8 cellular contexts compared by ENCODE assay signal in genomic region chr10:45727421-45727965, GRCh38. TPM values are rescaled to one million over a fixed set of nuclear protein-coding genes. Genes with fewer than 3 reads are reported as not detected.
DNase-seq lines count a peak whose midpoint lies in the region; ATAC-seq and TF ChIP-seq lines count a peak whose summit lies in the region.
"Not testable (repeated sequence)": the region's sequence is repeated elsewhere in the genome, so short reads cannot be mapped to it uniquely, and the experiment has no call there.

No MANE protein-coding gene starts in this region.

- DNase-seq in HCT116 (ENCODE audit: low read depth, low spot score); activated B cell treated with CpG ODN at 0.5 μM for 24 hours; iPS DF 6.9 (ENCODE audit: low read depth, low spot score); osteoblast (ENCODE audit: insufficient read length, low spot score, missing footprints); vagina (ENCODE audit: extremely low spot score in 2 of 2): not testable (repeated sequence)
- peak; percentile 4 for DNase-seq in cerebellar cortex (ENCODE audit: low spot score)

- peak overlapping the region; percentile 82 for H3K27ac Mint-ChIP-seq in activated B cell treated with CpG ODN at 0.5 μM for 24 hours

- ATAC-seq in GM18520 (IDR thresholded peaks at IDR 0.05; ENCODE audit: unreplicated experiment) (peak; percentile 26), HCT116 (peak; percentile 80), HG03469 (IDR thresholded peaks at IDR 0.05; ENCODE audit: unreplicated experiment) (peak; percentile 33), activated B cell treated with CpG ODN at 0.5 μM for 24 hours (ENCODE audit: low read depth) (peak; percentile 57)

- not testable (repeated sequence) for TF ChIP-seq RAD21 in HCT116 (IDR thresholded peaks at IDR 0.05; ENCODE audit: low read depth)

- WGBS in iPS DF 6.9 (ENCODE audit: insufficient coverage, insufficient read length) = no CpG with 5 or more reads among the region's 45 CpGs

- not testable (repeated sequence) for TF ChIP-seq POLR2A in HCT116 (IDR thresholded peaks at IDR 0.05; ENCODE audit: borderline replicate concordance, extremely low read depth, insufficient read depth, insufficient read length); vagina (IDR thresholded peaks at IDR 0.05)

- CTCF ChIA-PET in HCT116 (lab: Charles Lee) = not testable (repeated sequence)
- CTCF ChIA-PET in activated B cell treated with CpG ODN at 0.5 μM for 24 hours (lab: Charles Lee) = interaction anchor here (1.1 kb wide), 1 partner anchor 477 kb away, joined by 4 read pairs; no protein-coding TSS in a partner anchor

- not testable (repeated sequence) for H3K79me2 ChIP-seq in HCT116 (ENCODE audit: insufficient read depth, low read length); osteoblast (ENCODE audit: insufficient read depth, low read length)

- not testable (repeated sequence) for H3K27me3 ChIP-seq in HCT116 (ENCODE audit: insufficient read depth, low read length); iPS DF 6.9 (ENCODE audit: control insufficient read depth, insufficient read depth, low read length); osteoblast (ENCODE audit: insufficient read depth, low read length); vagina

- peak overlapping the region; percentile 86 for H3K4me3 Mint-ChIP-seq in activated B cell treated with CpG ODN at 0.5 μM for 24 hours

- intact Hi-C loops in HCT116 (cut with micrococcal nuclease); vagina (cut with DNase I): not testable (repeated sequence)
- intact Hi-C loops in activated B cell treated with CpG ODN at 0.5 μM for 24 hours (cut with micrococcal nuclease) = loop anchor here (5.0 kb wide), 2 partner anchors 265 to 475 kb away; no protein-coding TSS in a partner anchor

- BruUV-seq in HCT116 (replicated peaks; lab: Mats Ljungman, UMichigan) = not testable (repeated sequence)

- H3K27me3 Mint-ChIP-seq in activated B cell treated with CpG ODN at 0.5 μM for 24 hours = not testable (repeated sequence)

- H3K4me3 ChIP-seq in HCT116 (replicated peaks in 1 of 2; ENCODE audit: low read depth in 1 of 2, low read length in 2 of 2) = peak overlapping the region; percentile 53 to 65
- H3K4me3 ChIP-seq in iPS DF 6.9 (ENCODE audit: low read length) = peak overlapping the region; percentile 82; the same call in 1 of the 2 replicates
- H3K4me3 ChIP-seq in osteoblast (ENCODE audit: insufficient read depth, low read length) = peak overlapping the region; percentile 79
- H3K4me3 ChIP-seq in vagina = peak overlapping the region; percentile 61 to 75

- not testable (repeated sequence) for H3K36me3 ChIP-seq in HCT116 (ENCODE audit: control insufficient read depth in 1 of 2, insufficient read depth in 2 of 2, low read length in 2 of 2); iPS DF 6.9 (ENCODE audit: control insufficient read depth, insufficient read depth, low read length); osteoblast (ENCODE audit: insufficient read depth, low read length); vagina

- peaks cover 14% of the 10 kb centered on the region for H3K36me3 Mint-ChIP-seq in activated B cell treated with CpG ODN at 0.5 μM for 24 hours (ENCODE audit: low read depth)

- POLR2A ChIA-PET in HCT116 (lab: Charles Lee) = not testable (repeated sequence)
- POLR2A ChIA-PET in activated B cell treated with CpG ODN at 0.5 μM for 24 hours (lab: Charles Lee) = interaction anchor here (0.8 to 1.2 kb wide), 6 partner anchors 263 to 477 kb away, joined by 3 to 6 read pairs (median 4); no protein-coding TSS in a partner anchor

- H3K9me3 Mint-ChIP-seq in activated B cell treated with CpG ODN at 0.5 μM for 24 hours = not testable (repeated sequence)

- peak overlapping the region; percentile 60 for H3K9ac ChIP-seq in HCT116 (ENCODE audit: low read length)

- not testable (repeated sequence) for H3K4me1 ChIP-seq in HCT116 (ENCODE audit: control insufficient read depth in 1 of 2, insufficient read depth in 2 of 2, low read length in 2 of 2); iPS DF 6.9 (ENCODE audit: control insufficient read depth, insufficient read depth, low read length); osteoblast (ENCODE audit: insufficient read depth, low read length); vagina

- peak overlapping the region; percentile 78 for H3K4me2 ChIP-seq in HCT116 (ENCODE audit: low read length)
- peak overlapping the region; percentile 70 for H3K4me2 ChIP-seq in osteoblast (ENCODE audit: insufficient read depth, low read length)

- not testable (repeated sequence) for H3K4me1 Mint-ChIP-seq in activated B cell treated with CpG ODN at 0.5 μM for 24 hours

- H4K20me1 ChIP-seq in HCT116 (ENCODE audit: insufficient read depth); osteoblast (ENCODE audit: insufficient read depth, low read length): not testable (repeated sequence)

- TF ChIP-seq CTCF in HCT116 (IDR thresholded peaks at IDR 0.05 in 2 of 3, conservative IDR thresholded peaks at IDR 0.05 in 1 of 3; ENCODE audit: borderline replicate concordance in 1 of 3, insufficient read depth in 1 of 3, low read depth in 2 of 3, low read length in 2 of 3); activated B cell treated with CpG ODN at 0.5 μM for 24 hours (IDR thresholded peaks at IDR 0.05); osteoblast (IDR thresholded peaks at IDR 0.05; ENCODE audit: extremely low read depth, low read depth, low read length); vagina (IDR thresholded peaks at IDR 0.05): not testable (repeated sequence)

- RAD21 ChIA-PET in HCT116 (lab: Charles Lee; ENCODE audit: low non-redundant PET in 1 of 2, low total read pairs in 2 of 2, uncharacterized antibody in 2 of 2, unreplicated experiment in 2 of 2) = not testable (repeated sequence)

- H3K27ac ChIP-seq in HCT116 (ENCODE audit: low read depth, low read length) = peak overlapping the region; percentile 46; the same call in 1 of the 2 replicates
- not testable (repeated sequence) for H3K27ac ChIP-seq in iPS DF 6.9 (ENCODE audit: low read length); osteoblast (ENCODE audit: low read depth, low read length)
- peak overlapping the region; percentile 82 for H3K27ac ChIP-seq in vagina

- not testable (repeated sequence) for H3K9me3 ChIP-seq in HCT116 (ENCODE audit: control insufficient read depth in 1 of 2, insufficient read depth in 1 of 2, low read depth in 1 of 2, low read length in 2 of 2); iPS DF 6.9 (ENCODE audit: control insufficient read depth, insufficient read depth, low read length); osteoblast (ENCODE audit: low read depth, low read length); vagina

- not testable (repeated sequence) for H3K9me2 ChIP-seq in HCT116 (ENCODE audit: insufficient read depth)

- not testable (repeated sequence) for H2AFZ ChIP-seq in HCT116 (ENCODE audit: low read depth, low read length, poor library complexity, severe bottlenecking)
- H2AFZ ChIP-seq in osteoblast (ENCODE audit: low read length) = peak overlapping the region; percentile 62

RNA-seq across cellular contexts. Expression of gene WASHC2C, which starts 0.4 kb away (rescaled TPM):
- 21.9 TPM for total RNA-seq in HCT116 (2021; ENCODE audit: unreplicated experiment)
- polyA plus RNA-seq in HCT116 (2012) = 8.4 and 9.0 TPM in 2 replicates
- total RNA-seq in activated B cell treated with CpG ODN at 0.5 μM for 24 hours = 67.0 and 74.1 TPM in 2 replicates
- 69.5 and 88.7 TPM in 2 replicates for total RNA-seq in osteoblast
- total RNA-seq in vagina = 36.1 TPM

RNA-seq across cellular contexts. Expression of gene ZFAND4, which starts 54.9 kb away (rescaled TPM):
- 15.5 TPM for total RNA-seq in HCT116 (2021; ENCODE audit: unreplicated experiment)
- 3.2 and 4.8 TPM in 2 replicates for polyA plus RNA-seq in HCT116 (2012)
- 19.8 and 22.1 TPM in 2 replicates for total RNA-seq in activated B cell treated with CpG ODN at 0.5 μM for 24 hours
- 8.3 and 10.9 TPM in 2 replicates for total RNA-seq in osteoblast
- 19.4 TPM for total RNA-seq in vagina

Comparison
In these comparisons a context has a peak if more than half of its experiments do, and no peak if none do; other contexts are left out.
1. ATAC-seq: peak in every context shown above with its lines; median percentile 80 in HCT116; 57 in activated B cell treated with CpG ODN at 0.5 μM for 24 hours; 33 in HG03469; 26 in GM18520.